7 cellular contexts compared by ENCODE assay signal in genomic region chr17:51120739-51121619, GRCh38.
DNase-seq lines count a peak whose midpoint lies in the region; ATAC-seq, FAIRE-seq and TF ChIP-seq lines count a peak whose summit lies in the region.

Gene SPAG9, minus strand, starts transcription at chr17:51120868. Its CDS starts 212 bp downstream, at chr17:51120656.

- peak within 1 kb of the TSS; percentile 95 for H3K4me3 ChIP-seq in retinal pigment epithelial cell (ENCODE audit: low read length)

- FAIRE-seq in GM18507 (lab: Jason Lieb, UNC) = peak; percentile 72

- no peak for TF ChIP-seq CTCF in retinal pigment epithelial cell (conservative IDR thresholded peaks at IDR 0.05; ENCODE audit: low read depth, low read length)

- DNase-seq in GM18507 (ENCODE audit: extremely low spot score, insufficient read length, low read depth) (peak; percentile 91), NCI-H2029 treated with DMSO at 0.1 percent for 48 hours (lab: John Stamatoyannopoulos, UW) (peak; percentile 78), T1000 (lab: John Stamatoyannopoulos, UW) (peak; percentile 97), astrocyte of the hippocampus (ENCODE audit: low read depth, low spot score) (peak; percentile 99), hippocampal formation (lab: John Stamatoyannopoulos, UW) (peak; percentile 86 to 93), retinal pigment epithelial cell (ENCODE audit: low read depth) (peak; percentile 75)

- peak; percentile 64 for ATAC-seq in HG02973 (IDR thresholded peaks at IDR 0.05; ENCODE audit: unreplicated experiment)

Comparison
In these comparisons a context has a peak if more than half of its experiments do, and no peak if none do; other contexts are left out.
1. Peak in every context shown above with its lines: DNase-seq, ATAC-seq and H3K4me3 ChIP-seq.